In the genomic region with DNA sequence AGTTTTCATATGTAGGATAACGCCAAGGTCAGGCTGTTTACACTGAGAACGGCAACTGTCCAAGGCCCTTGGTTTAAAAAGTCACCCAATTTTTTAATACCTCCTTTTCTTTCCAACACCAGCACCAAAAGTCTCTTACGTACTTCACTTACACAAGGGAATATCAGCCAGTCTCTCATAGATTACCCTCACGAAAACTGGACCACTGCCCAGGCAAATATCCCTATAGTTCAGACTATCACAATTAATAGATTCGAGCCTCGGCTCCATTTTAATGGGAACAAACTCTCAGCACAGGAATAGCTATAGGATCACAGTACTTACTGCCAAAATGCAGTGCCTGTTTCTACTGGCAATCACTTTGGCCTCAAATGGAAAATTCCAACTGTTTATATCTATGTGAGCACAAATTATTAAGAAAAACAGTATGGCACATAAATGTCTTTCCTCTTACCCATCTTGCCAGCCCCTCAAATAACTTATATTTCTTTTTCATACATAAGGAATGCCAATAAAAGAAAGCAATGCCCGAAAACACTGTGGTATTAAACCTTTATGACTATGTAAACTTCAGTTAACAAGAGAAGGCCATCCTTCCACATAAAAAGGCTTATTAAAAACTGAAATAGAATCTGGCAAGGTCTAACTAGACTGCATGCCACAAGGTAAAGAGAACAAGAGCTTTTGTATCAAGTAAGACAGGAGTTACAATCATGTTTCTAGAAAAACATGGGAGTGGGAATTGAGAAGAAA, we compare ENCODE assay signal across 14 cellular contexts.
DNase-seq lines count a peak whose midpoint lies in the region; ATAC-seq and TF ChIP-seq lines count a peak whose summit lies in the region.
"Had no signal": no experiment of that assay in that cellular context is flagged by ENCODE, and none has a peak within 500 bp of the region (broad histone marks: within the 10 kb centered on the region; RNA-seq: fewer than 3 reads in every experiment).

No MANE protein-coding gene starts in this region.

- peaks cover 24% of the 10 kb centered on the region for H3K36me3 Mint-ChIP-seq in activated naive CD4-positive, alpha-beta T cell treated with anti-CD3 and anti-CD28 coated beads, Interleukin-2, amount 50 U/mL, for 24 hours
- peaks cover 20% of the 10 kb centered on the region for H3K36me3 Mint-ChIP-seq in activated naive CD4-positive, alpha-beta T cell treated with anti-CD3 and anti-CD28 coated beads for 36 hours (ENCODE audit: low read depth)
- H3K36me3 Mint-ChIP-seq in WTC11 = peaks cover 9% of the 10 kb centered on the region; the same call in 1 of the 2 replicates
- H3K36me3 Mint-ChIP-seq in memory B cell = peaks cover 26% of the 10 kb centered on the region

- H3K27me3 Mint-ChIP-seq in activated naive CD4-positive, alpha-beta T cell treated with anti-CD3 and anti-CD28 coated beads, Interleukin-2, amount 50 U/mL, for 24 hours = no peaks in the 10 kb centered on the region
- no peaks in the 10 kb centered on the region for H3K27me3 Mint-ChIP-seq in activated naive CD4-positive, alpha-beta T cell treated with anti-CD3 and anti-CD28 coated beads for 36 hours (ENCODE audit: low read depth)
- H3K27me3 Mint-ChIP-seq in WTC11 (ENCODE audit: low read depth) = no peaks in the 10 kb centered on the region
- H3K27me3 Mint-ChIP-seq in memory B cell = no peaks in the 10 kb centered on the region

- no peaks in the 10 kb centered on the region for H3K9me3 Mint-ChIP-seq in activated naive CD4-positive, alpha-beta T cell treated with anti-CD3 and anti-CD28 coated beads, Interleukin-2, amount 50 U/mL, for 24 hours
- no peaks in the 10 kb centered on the region for H3K9me3 Mint-ChIP-seq in activated naive CD4-positive, alpha-beta T cell treated with anti-CD3 and anti-CD28 coated beads for 36 hours
- H3K9me3 Mint-ChIP-seq in WTC11 = no peaks in the 10 kb centered on the region
- no peaks in the 10 kb centered on the region for H3K9me3 Mint-ChIP-seq in memory B cell
- H3K9me3 Mint-ChIP-seq: activated naive CD4-positive, alpha-beta T cell treated with anti-CD3 and anti-CD28 coated beads, Interleukin-2, amount 50 U/mL, for 72 hours had no signal

- POLR2A ChIA-PET in WTC11 (lab: Charles Lee) = interaction anchor here (0.7 kb wide), 1 partner anchor 23 kb away, joined by 5 read pairs; no protein-coding TSS in a partner anchor

- no peak overlapping the region for H3K4me3 ChIP-seq in thymus (ENCODE audit: low read length)
- H3K4me3 ChIP-seq: lung, upper lobe of right lung had no signal

- H3K27me3 ChIP-seq in thymus (ENCODE audit: control insufficient read depth, insufficient read depth) = no peaks in the 10 kb centered on the region
- H3K27me3 ChIP-seq: upper lobe of right lung had no signal

- peak overlapping the region; percentile 18 for H3K27ac ChIP-seq in thymus (ENCODE audit: low read depth)

- CTCF ChIA-PET in activated naive CD4-positive, alpha-beta T cell treated with anti-CD3 and anti-CD28 coated beads for 36 hours (lab: Charles Lee) = no interaction called here
- CTCF ChIA-PET in WTC11 (lab: Charles Lee) = no interaction called here

- peaks cover 3% of the 10 kb centered on the region for H3K4me1 ChIP-seq in thymus (ENCODE audit: control insufficient read depth, insufficient read depth, low read length)

- H3K4me3 Mint-ChIP-seq in activated naive CD4-positive, alpha-beta T cell treated with anti-CD3 and anti-CD28 coated beads, Interleukin-2, amount 50 U/mL, for 24 hours = no peak overlapping the region
- no peak overlapping the region for H3K4me3 Mint-ChIP-seq in activated naive CD4-positive, alpha-beta T cell treated with anti-CD3 and anti-CD28 coated beads for 36 hours
- H3K4me3 Mint-ChIP-seq in WTC11 (no peak overlapping the region), memory B cell (no peak overlapping the region)
- H3K4me3 Mint-ChIP-seq: activated CD8-positive, alpha-beta T cell treated with anti-CD3 and anti-CD28 coated beads, Interleukin-2, amount 10 ng/mL, durations not matched to agents 7 days and 5 days had no signal

- H3K27ac Mint-ChIP-seq in activated naive CD4-positive, alpha-beta T cell treated with anti-CD3 and anti-CD28 coated beads, Interleukin-2, amount 50 U/mL, for 24 hours = peak overlapping the region; percentile 64
- H3K27ac Mint-ChIP-seq in activated naive CD4-positive, alpha-beta T cell treated with anti-CD3 and anti-CD28 coated beads for 36 hours = no peak overlapping the region
- H3K27ac Mint-ChIP-seq in WTC11 (peak overlapping the region; percentile 10), memory B cell (peak overlapping the region; percentile 68)
- H3K27ac Mint-ChIP-seq: activated CD8-positive, alpha-beta T cell treated with anti-CD3 and anti-CD28 coated beads, Interleukin-2, amount 10 ng/mL, durations not matched to agents 7 days and 5 days had no signal

- TF ChIP-seq CTCF in WTC11 (IDR thresholded peaks at IDR 0.05) = no peak

- ATAC-seq in WTC11 (no peak), memory B cell (ENCODE audit: low read depth) (no peak), sciatic nerve (no peak)
- ATAC-seq: activated CD8-positive, alpha-beta T cell treated with anti-CD3 and anti-CD28 coated beads, Interleukin-2, amount 10 ng/mL, durations not matched to agents 7 days and 5 days; activated naive CD4-positive, alpha-beta T cell treated with anti-CD3 and anti-CD28 coated beads, Interleukin-2, amount 50 U/mL, for 72 hours; upper lobe of right lung had no signal

- no peak for DNase-seq in activated naive CD4-positive, alpha-beta T cell treated with anti-CD3 and anti-CD28 coated beads for 36 hours
- DNase-seq in WTC11 (ENCODE audit: low spot score) (no peak), memory B cell (ENCODE audit: low spot score in 2 of 2) (no peak), germinal center (ENCODE audit: low spot score) (no peak), sciatic nerve (ENCODE audit: low spot score) (no peak), G401 (ENCODE audit: low spot score) (no peak)
- DNase-seq: activated CD8-positive, alpha-beta T cell treated with anti-CD3 and anti-CD28 coated beads, Interleukin-2, amount 10 ng/mL, durations not matched to agents 7 days and 5 days; NCI-H2029; posterior cingulate gyrus; upper lobe of right lung had no signal

- in situ Hi-C loops in G401 (cut with HindIII; ENCODE audit: low sequenced_read_pairs) = no loop called here

- peaks cover 37% of the 10 kb centered on the region for H3K4me1 Mint-ChIP-seq in activated naive CD4-positive, alpha-beta T cell treated with anti-CD3 and anti-CD28 coated beads, Interleukin-2, amount 50 U/mL, for 24 hours
- H3K4me1 Mint-ChIP-seq in activated naive CD4-positive, alpha-beta T cell treated with anti-CD3 and anti-CD28 coated beads for 36 hours (ENCODE audit: low read depth) = peaks cover 32% of the 10 kb centered on the region
- H3K4me1 Mint-ChIP-seq in WTC11 (peaks cover 35% of the 10 kb centered on the region), memory B cell (peaks cover 28% of the 10 kb centered on the region)

- peaks cover 9% of the 10 kb centered on the region for H3K36me3 ChIP-seq in thymus (ENCODE audit: control insufficient read depth, insufficient read depth)

- H3K9me3 ChIP-seq in thymus (ENCODE audit: control insufficient read depth) = no peaks in the 10 kb centered on the region
- H3K9me3 ChIP-seq: upper lobe of right lung had no signal

- WGBS in thymus = 96% methylated on average over 7 of the region's 7 CpGs

- intact Hi-C loops in activated naive CD4-positive, alpha-beta T cell treated with anti-CD3 and anti-CD28 coated beads for 36 hours (cut with micrococcal nuclease) = no loop called here
- intact Hi-C loops in sciatic nerve (cut with DNase I) = no loop called here

TF ChIP-seq in WTC11, 78 proteins besides CTCF, POLR2A, EP300 and RAD21 (continues in another document):
- TF ChIP-seq, protein P1, sequence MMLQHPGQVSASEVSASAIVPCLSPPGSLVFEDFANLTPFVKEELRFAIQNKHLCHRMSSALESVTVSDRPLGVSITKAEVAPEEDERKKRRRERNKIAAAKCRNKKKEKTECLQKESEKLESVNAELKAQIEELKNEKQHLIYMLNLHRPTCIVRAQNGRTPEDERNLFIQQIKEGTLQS (CRISPR knock-in tag; conservative IDR thresholded peaks at IDR 0.05) = no peak
- TF ChIP-seq, protein P2, sequence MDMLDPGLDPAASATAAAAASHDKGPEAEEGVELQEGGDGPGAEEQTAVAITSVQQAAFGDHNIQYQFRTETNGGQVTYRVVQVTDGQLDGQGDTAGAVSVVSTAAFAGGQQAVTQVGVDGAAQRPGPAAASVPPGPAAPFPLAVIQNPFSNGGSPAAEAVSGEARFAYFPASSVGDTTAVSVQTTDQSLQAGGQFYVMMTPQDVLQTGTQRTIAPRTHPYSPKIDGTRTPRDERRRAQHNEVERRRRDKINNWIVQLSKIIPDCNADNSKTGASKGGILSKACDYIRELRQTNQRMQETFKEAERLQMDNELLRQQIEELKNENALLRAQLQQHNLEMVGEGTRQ (CRISPR knock-in tag; IDR thresholded peaks at IDR 0.05) = no peak
- TF ChIP-seq ZNF396 (CRISPR knock-in tag; IDR thresholded peaks at IDR 0.05; ENCODE audit: borderline replicate concordance) = no peak
- TF ChIP-seq, protein P3, sequence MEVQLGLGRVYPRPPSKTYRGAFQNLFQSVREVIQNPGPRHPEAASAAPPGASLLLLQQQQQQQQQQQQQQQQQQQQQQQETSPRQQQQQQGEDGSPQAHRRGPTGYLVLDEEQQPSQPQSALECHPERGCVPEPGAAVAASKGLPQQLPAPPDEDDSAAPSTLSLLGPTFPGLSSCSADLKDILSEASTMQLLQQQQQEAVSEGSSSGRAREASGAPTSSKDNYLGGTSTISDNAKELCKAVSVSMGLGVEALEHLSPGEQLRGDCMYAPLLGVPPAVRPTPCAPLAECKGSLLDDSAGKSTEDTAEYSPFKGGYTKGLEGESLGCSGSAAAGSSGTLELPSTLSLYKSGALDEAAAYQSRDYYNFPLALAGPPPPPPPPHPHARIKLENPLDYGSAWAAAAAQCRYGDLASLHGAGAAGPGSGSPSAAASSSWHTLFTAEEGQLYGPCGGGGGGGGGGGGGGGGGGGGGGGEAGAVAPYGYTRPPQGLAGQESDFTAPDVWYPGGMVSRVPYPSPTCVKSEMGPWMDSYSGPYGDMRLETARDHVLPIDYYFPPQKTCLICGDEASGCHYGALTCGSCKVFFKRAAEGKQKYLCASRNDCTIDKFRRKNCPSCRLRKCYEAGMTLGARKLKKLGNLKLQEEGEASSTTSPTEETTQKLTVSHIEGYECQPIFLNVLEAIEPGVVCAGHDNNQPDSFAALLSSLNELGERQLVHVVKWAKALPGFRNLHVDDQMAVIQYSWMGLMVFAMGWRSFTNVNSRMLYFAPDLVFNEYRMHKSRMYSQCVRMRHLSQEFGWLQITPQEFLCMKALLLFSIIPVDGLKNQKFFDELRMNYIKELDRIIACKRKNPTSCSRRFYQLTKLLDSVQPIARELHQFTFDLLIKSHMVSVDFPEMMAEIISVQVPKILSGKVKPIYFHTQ (CRISPR knock-in tag; IDR thresholded peaks at IDR 0.05) = no peak
